10 cellular contexts compared by ENCODE assay signal in the genomic region with DNA sequence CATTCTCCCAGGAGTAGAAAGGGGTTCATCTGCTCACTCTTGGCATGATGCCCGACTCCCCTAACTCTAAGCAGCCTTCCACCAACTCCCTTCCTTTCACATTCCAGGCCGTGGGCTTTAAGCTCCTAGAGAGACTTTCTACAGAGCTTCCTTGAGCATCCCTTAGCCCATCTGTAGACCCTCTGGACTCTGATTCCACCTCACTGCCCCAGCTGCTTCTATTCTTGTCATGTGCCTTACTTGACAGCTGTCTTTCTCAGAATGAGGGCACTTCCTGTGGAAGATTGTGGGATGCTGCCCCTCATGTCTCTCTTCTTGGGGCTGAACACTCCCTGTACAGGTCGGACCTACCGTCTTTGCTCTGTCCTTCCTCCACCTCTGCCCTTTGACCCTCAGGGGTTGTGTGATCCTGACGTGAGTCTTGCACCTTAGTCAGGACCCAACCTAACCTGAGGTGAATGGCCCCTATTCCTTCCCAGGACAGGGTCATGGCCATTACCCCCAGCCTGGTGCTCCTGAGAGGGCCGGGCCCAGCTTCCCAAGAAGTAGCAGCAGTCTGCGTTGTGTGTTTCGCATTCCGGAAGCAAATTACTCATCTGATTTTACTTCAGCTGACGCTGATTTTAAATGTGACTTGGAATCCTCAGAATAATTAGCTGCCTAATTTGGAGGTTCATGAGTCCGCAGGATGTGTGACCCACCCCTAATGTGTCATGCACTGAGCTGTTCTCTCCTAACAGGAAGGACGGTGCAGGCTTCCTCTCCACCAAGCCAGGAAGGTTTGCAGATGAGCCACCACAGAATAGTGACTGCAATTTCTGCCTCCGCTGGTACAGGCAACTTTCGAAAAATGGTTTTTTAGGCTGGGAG. TPM values are rescaled to one million over a fixed set of nuclear protein-coding genes. Genes with fewer than 3 reads are reported as not detected.
DNase-seq lines count a peak whose midpoint lies in the region; ATAC-seq, FAIRE-seq and TF ChIP-seq lines count a peak whose summit lies in the region.
"Had no signal": no experiment of that assay in that cellular context is flagged by ENCODE, and none has a peak within 500 bp of the region (broad histone marks: within the 10 kb centered on the region; RNA-seq: fewer than 3 reads in every experiment).

No MANE protein-coding gene starts in this region.

- no TSS peak for BruUV-seq in OCI-LY7 (replicated peaks; lab: Mats Ljungman, UMichigan)

- H3K27ac Mint-ChIP-seq in stimulated activated memory B cell treated with anti-CD40 and anti-IgM and Interleukin-4, amounts not matched to agents 10 μg/mL and 1 μg/mL and 100 μg/mL, for 72 hours: peak overlapping the region; percentile 90

- no peak for FAIRE-seq in GM12892 (lab: Jason Lieb, UNC)

- no peaks in the 10 kb centered on the region for H3K36me3 Mint-ChIP-seq in stimulated activated memory B cell treated with anti-CD40 and anti-IgM and Interleukin-4, amounts not matched to agents 10 μg/mL and 1 μg/mL and 100 μg/mL, for 72 hours

- intact Hi-C loops in left ventricle myocardium superior (cut with micrococcal nuclease) (no loop called here), cardiac septum (cut with DNase I) (no loop called here), OCI-LY7 (cut with micrococcal nuclease; ENCODE audit: unreplicated experiment) (no loop called here)

- H2AFZ ChIP-seq in OCI-LY7 (ENCODE audit: low read length): no peak overlapping the region

- TF ChIP-seq CTCF in OCI-LY7 (conservative IDR thresholded peaks at IDR 0.05; ENCODE audit: low read length): no peak

- H3K9me2 ChIP-seq in OCI-LY7 (ENCODE audit: insufficient read depth, low read length): no peaks in the 10 kb centered on the region

- no peak overlapping the region for H3K4me3 ChIP-seq in OCI-LY7 (ENCODE audit: low read depth, low read length, poor library complexity, severe bottlenecking)
- H3K4me3 ChIP-seq: adrenal gland, suprapubic skin had no signal

- ATAC-seq in left ventricle myocardium superior: peak; percentile 52
- ATAC-seq in stimulated activated memory B cell treated with anti-CD40 and anti-IgM and Interleukin-4, amounts not matched to agents 10 μg/mL and 1 μg/mL and 100 μg/mL, for 72 hours: no peak

- no peak for TF ChIP-seq POLR2A in GM12892 (IDR thresholded peaks at IDR 0.05; ENCODE audit: low read depth, low read length)

- no peak overlapping the region for H3K27ac ChIP-seq in OCI-LY7 (ENCODE audit: low read depth, low read length, poor library complexity, severe bottlenecking)
- H3K27ac ChIP-seq: suprapubic skin had no signal

- no peaks in the 10 kb centered on the region for H3K79me2 ChIP-seq in OCI-LY7 (ENCODE audit: insufficient read depth, low read depth, low read length)

- peaks cover 4% of the 10 kb centered on the region for H3K4me1 ChIP-seq in OCI-LY7 (ENCODE audit: insufficient read depth, low read length, poor library complexity, severe bottlenecking)

- H3K9me3 ChIP-seq in OCI-LY7 (ENCODE audit: low read length): no peaks in the 10 kb centered on the region
- H3K9me3 ChIP-seq: adrenal gland, suprapubic skin had no signal

- DNase-seq in left ventricle myocardium superior (no peak), cardiac septum (ENCODE audit: low spot score) (no peak), activated T-cell treated with anti-CD3 and anti-CD28 coated beads for 48 hours (ENCODE audit: low read depth) (peak; percentile 42), glomerular endothelial cell (ENCODE audit: extremely low read depth, low read depth, low spot score) (peak; percentile 91), cerebellar cortex (ENCODE audit: low spot score) (no peak), GM12892 (ENCODE audit: insufficient read length) (no peak), OCI-LY7 (ENCODE audit: low spot score) (no peak)

- peaks cover 72% of the 10 kb centered on the region for H3K4me1 Mint-ChIP-seq in stimulated activated memory B cell treated with anti-CD40 and anti-IgM and Interleukin-4, amounts not matched to agents 10 μg/mL and 1 μg/mL and 100 μg/mL, for 72 hours

- H4K20me1 ChIP-seq in OCI-LY7 (ENCODE audit: insufficient read depth, low read length): no peaks in the 10 kb centered on the region

- H3K36me3 ChIP-seq in OCI-LY7 (ENCODE audit: insufficient read depth, low read length): no peaks in the 10 kb centered on the region
- H3K36me3 ChIP-seq: adrenal gland, suprapubic skin had no signal

- CTCF ChIA-PET in OCI-LY7 (lab: Charles Lee; ENCODE audit: unreplicated experiment): no interaction called here

- H3K4me2 ChIP-seq in OCI-LY7 (ENCODE audit: low read length): no peak overlapping the region

- POLR2A ChIA-PET in OCI-LY7 (lab: Charles Lee): no interaction called here

- H3K9me3 Mint-ChIP-seq in stimulated activated memory B cell treated with anti-CD40 and anti-IgM and Interleukin-4, amounts not matched to agents 10 μg/mL and 1 μg/mL and 100 μg/mL, for 72 hours: no peaks in the 10 kb centered on the region

- peak overlapping the region; percentile 8 for H3K4me3 Mint-ChIP-seq in stimulated activated memory B cell treated with anti-CD40 and anti-IgM and Interleukin-4, amounts not matched to agents 10 μg/mL and 1 μg/mL and 100 μg/mL, for 72 hours

- H3K27me3 Mint-ChIP-seq in stimulated activated memory B cell treated with anti-CD40 and anti-IgM and Interleukin-4, amounts not matched to agents 10 μg/mL and 1 μg/mL and 100 μg/mL, for 72 hours: no peaks in the 10 kb centered on the region

RNA-seq across cellular contexts. Expression of a gene that starts 2.7 kb away (rescaled TPM):
- total RNA-seq in left ventricle myocardium superior: 0.77 TPM
- 0.65 TPM for total RNA-seq in cardiac septum
- 75.1 and 102 TPM in 2 replicates for total RNA-seq in glomerular endothelial cell
- polyA plus RNA-seq in GM12892 (2012; ENCODE audit: missing spikeins): 12.4 TPM
- 0.41 and 1.4 TPM in 2 replicates for total RNA-seq in OCI-LY7 (2014; rRNA removed; shearing (Covaris generic))
- 4.8 and 5.5 TPM in 2 replicates for total RNA-seq in OCI-LY7 (2022)

RNA-seq across cellular contexts. Expression of a gene that starts 30.7 kb away (rescaled TPM):
- total RNA-seq in left ventricle myocardium superior (0.32 TPM), cardiac septum (0.86 TPM), glomerular endothelial cell (3.1 and 3.4 TPM in 2 replicates), OCI-LY7 (2022) (6.7 and 9.8 TPM in 2 replicates)
- polyA plus RNA-seq in GM12892 (2012; ENCODE audit: missing spikeins): 1.8 TPM
- total RNA-seq in OCI-LY7 (2014; rRNA removed; shearing (Covaris generic)): 0.21 and 1.0 TPM in 2 replicates

RNA-seq across cellular contexts. Expression of a gene that starts 47.4 kb away (rescaled TPM):
- not detected for total RNA-seq in left ventricle myocardium superior
- not detected for total RNA-seq in cardiac septum
- not detected in 2 replicates for total RNA-seq in glomerular endothelial cell
- polyA plus RNA-seq in GM12892 (2012; ENCODE audit: missing spikeins): not detected
- not detected in 2 replicates for total RNA-seq in OCI-LY7 (2014; rRNA removed; shearing (Covaris generic))
- not detected in 2 replicates for total RNA-seq in OCI-LY7 (2022)
- total RNA-seq: suprapubic skin had no signal

Comparison
In these comparisons a context has a peak if more than half of its experiments do, and no peak if none do; other contexts are left out.
1. DNase-seq: peak in activated T-cell treated with anti-CD3 and anti-CD28 coated beads for 48 hours (single experiment) and glomerular endothelial cell (single experiment); none in left ventricle myocardium superior (single experiment), cardiac septum (single experiment), cerebellar cortex (single experiment), GM12892 (single experiment) and OCI-LY7 (single experiment).
2. RNA of a gene that starts 2.7 kb away (total RNA-seq): 75.1 to 102 TPM in glomerular endothelial cell; 0.41 to 5.5 TPM in OCI-LY7, 0.77 TPM in left ventricle myocardium superior (single experiment) and 0.65 TPM in cardiac septum (single experiment); every median in the first group is over 10 times any median in the second.